1 cellular context compared by ENCODE assay signal in the genomic region with DNA sequence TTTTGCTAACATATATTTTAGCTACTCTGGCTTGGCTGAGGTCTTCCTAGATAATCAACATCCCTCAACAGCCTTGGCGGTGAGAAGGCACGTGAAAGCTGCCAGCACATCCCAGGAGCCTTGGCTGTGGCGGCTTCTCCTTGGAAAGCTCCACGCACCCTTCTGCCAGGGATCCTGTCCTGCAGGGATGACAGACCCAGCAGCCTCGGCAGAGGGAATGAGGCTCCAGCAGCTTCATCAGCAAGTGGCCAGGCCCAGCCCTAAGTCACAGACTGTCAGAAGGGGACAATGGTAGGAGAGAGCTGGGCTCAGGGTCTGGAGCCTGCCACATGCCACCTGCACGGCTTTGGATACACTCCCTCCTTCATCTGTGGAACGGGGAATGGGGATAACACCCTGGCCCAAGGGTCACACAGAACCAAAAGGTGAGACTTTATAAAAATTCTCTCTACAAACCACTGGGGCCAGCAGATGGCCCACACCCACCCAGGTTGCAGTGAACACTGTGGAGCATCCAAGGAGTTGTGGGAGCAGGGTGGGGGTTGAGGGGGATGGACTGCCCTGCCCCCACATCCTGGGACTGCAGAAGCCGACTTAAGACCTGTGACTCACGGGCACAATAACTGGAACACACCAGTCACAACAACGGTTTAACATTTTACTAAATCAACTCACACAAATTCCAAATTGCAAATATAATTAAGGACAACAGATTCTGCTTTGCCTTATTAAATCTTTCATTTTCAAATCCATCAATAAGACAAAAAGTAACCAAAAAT.
TF ChIP-seq lines count a peak whose summit lies in the region.

No MANE protein-coding gene starts in this region.

TF ChIP-seq in H1, 55 proteins besides CTCF, POLR2A, EP300 and RAD21:
- no peak for TF ChIP-seq TBP (IDR thresholded peaks at IDR 0.05; ENCODE audit: low read depth, low read length)
- TF ChIP-seq TCF12 (IDR thresholded peaks at IDR 0.05; ENCODE audit: low read depth, low read length), result no peak
- TF ChIP-seq, protein P1, sequence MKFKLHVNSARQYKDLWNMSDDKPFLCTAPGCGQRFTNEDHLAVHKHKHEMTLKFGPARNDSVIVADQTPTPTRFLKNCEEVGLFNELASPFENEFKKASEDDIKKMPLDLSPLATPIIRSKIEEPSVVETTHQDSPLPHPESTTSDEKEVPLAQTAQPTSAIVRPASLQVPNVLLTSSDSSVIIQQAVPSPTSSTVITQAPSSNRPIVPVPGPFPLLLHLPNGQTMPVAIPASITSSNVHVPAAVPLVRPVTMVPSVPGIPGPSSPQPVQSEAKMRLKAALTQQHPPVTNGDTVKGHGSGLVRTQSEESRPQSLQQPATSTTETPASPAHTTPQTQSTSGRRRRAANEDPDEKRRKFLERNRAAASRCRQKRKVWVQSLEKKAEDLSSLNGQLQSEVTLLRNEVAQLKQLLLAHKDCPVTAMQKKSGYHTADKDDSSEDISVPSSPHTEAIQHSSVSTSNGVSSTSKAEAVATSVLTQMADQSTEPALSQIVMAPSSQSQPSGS (IDR thresholded peaks at IDR 0.05; ENCODE audit: low read length), result no peak
- TF ChIP-seq CHD2 (IDR thresholded peaks at IDR 0.05; ENCODE audit: low read length), result no peak
- no peak for TF ChIP-seq SP1 (IDR thresholded peaks at IDR 0.05; ENCODE audit: low read depth, low read length)
- TF ChIP-seq NRF1 (IDR thresholded peaks at IDR 0.05; ENCODE audit: low read depth, low read length), result no peak
- no peak for TF ChIP-seq CEBPB (IDR thresholded peaks at IDR 0.05; ENCODE audit: low read depth, low read length)
- no peak for TF ChIP-seq KDM4A (IDR thresholded peaks at IDR 0.05; ENCODE audit: low read depth, low read length, severe bottlenecking)
- no peak for TF ChIP-seq ZNF274 (IDR thresholded peaks at IDR 0.05; ENCODE audit: borderline replicate concordance, extremely low read depth, low read length)
- TF ChIP-seq SRF (IDR thresholded peaks at IDR 0.05; ENCODE audit: low read depth, low read length), result no peak
- TF ChIP-seq, protein P2, sequence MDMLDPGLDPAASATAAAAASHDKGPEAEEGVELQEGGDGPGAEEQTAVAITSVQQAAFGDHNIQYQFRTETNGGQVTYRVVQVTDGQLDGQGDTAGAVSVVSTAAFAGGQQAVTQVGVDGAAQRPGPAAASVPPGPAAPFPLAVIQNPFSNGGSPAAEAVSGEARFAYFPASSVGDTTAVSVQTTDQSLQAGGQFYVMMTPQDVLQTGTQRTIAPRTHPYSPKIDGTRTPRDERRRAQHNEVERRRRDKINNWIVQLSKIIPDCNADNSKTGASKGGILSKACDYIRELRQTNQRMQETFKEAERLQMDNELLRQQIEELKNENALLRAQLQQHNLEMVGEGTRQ (IDR thresholded peaks at IDR 0.05; ENCODE audit: low read length), result no peak
- TF ChIP-seq YY1 (IDR thresholded peaks at IDR 0.05; ENCODE audit: low read depth, low read length), result no peak
- no peak for TF ChIP-seq CBX8 (IDR thresholded peaks at IDR 0.05; ENCODE audit: borderline replicate concordance, low read depth, low read length)
- TF ChIP-seq POU5F1 (IDR thresholded peaks at IDR 0.05; ENCODE audit: low read depth, low read length), result no peak
- no peak for TF ChIP-seq SAP30 (IDR thresholded peaks at IDR 0.05; ENCODE audit: insufficient read depth, insufficient replicate concordance, low read length)
- no peak for TF ChIP-seq KDM5A (IDR thresholded peaks at IDR 0.05; ENCODE audit: low read length)
- TF ChIP-seq SP2 (IDR thresholded peaks at IDR 0.05; ENCODE audit: low read length), result no peak
- TF ChIP-seq SIRT6 (IDR thresholded peaks at IDR 0.05; ENCODE audit: low read length), result no peak
- no peak for TF ChIP-seq TEAD4 (IDR thresholded peaks at IDR 0.05; ENCODE audit: low read depth, low read length)
